ENCODE assay signal across 28 cellular contexts in the genomic region with DNA sequence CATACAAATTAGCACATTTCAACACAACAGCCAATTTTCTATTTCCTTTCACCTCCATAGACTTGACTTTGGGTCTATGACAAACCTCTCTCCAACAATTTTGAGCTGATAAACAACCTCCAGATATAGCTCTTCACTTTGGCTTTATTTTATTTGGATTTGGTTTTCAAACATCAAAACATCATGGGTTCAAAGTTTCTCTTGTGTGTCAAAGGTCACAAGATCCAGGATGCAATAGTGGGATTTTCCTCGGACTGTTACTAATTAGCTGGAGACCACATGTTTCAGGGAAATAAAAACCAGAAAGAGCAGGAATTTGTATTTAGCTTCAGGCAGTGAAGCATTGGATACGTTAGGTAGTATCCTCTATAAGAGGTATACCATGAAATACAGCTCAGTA.
"Had no signal": no experiment of that assay in that cellular context is flagged by ENCODE, and none has a peak within 500 bp of the region (broad histone marks: within the 10 kb centered on the region; RNA-seq: fewer than 3 reads in every experiment).

No MANE protein-coding gene starts in this region.

- DNase-seq: stimulated activated CD4-positive, alpha-beta T cell treated with anti-CD3 and anti-CD28 coated beads, Interleukin-2, amount 100 ng/mL, for 48 hours; stimulated activated CD4-positive, alpha-beta T cell treated with anti-CD3 and anti-CD28 coated beads, Interleukin-4, amount 100 ng/mL, for 1 hour; stimulated activated CD4-positive, alpha-beta T cell treated with anti-CD3 and anti-CD28 coated beads, Interleukin-4, amount 100 ng/mL, for 24 hours; stimulated activated CD4-positive, alpha-beta T cell treated with anti-CD3 and anti-CD28 coated beads, Interleukin-4, amount 100 ng/mL, for 4 hours; stimulated activated CD8-positive, alpha-beta memory T cell treated with anti-CD3 and anti-CD28 coated beads, Interleukin-4, amount 100 ng/mL, for 48 hours; stimulated activated naive B cell treated with anti-CD40 and anti-IgM and Interleukin-4, amounts not matched to agents 10 μg/mL and 1 μg/mL and 100 μg/mL, for 72 hours; stimulated activated naive CD4-positive, alpha-beta T cell; stimulated activated naive CD4-positive, alpha-beta T cell treated with Interleukin-2 at 50 U/mL for 16 hours; stimulated activated naive CD8-positive, alpha-beta T cell treated with anti-CD3 and anti-CD28 coated beads, Interleukin-15, amount 100 ng/mL, for 72 hours; stimulated activated naive CD8-positive, alpha-beta T cell treated with anti-CD3 and anti-CD28 coated beads, Interleukin-15, Interleukin-2, amounts not matched to agents 100 U/mL and 50 U/mL, for 24 hours; stomach; substantia nigra; thyroid gland; tibial artery; transverse colon; trophoblast cell; upper lobe of left lung; upper lobe of right lung; uterus had no signal

- H3K4me3 ChIP-seq: stomach, suprapubic skin, thoracic aorta, thyroid gland, tibial artery, tibial nerve, transverse colon, upper lobe of left lung, upper lobe of right lung, uterus, vagina had no signal

- H3K9me3 Mint-ChIP-seq: type B pancreatic cell had no signal

- H3K27ac Mint-ChIP-seq: stimulated activated effector memory CD8-positive, alpha-beta T cell treated with anti-CD3 and anti-CD28 coated beads, Interleukin-12 subunit alpha, Interleukin-12 subunit beta, amount 100 ng/mL, for 72 hours; stimulated activated memory B cell treated with anti-CD40 and anti-IgM and Interleukin-4, amounts not matched to agents 10 μg/mL and 1 μg/mL and 100 μg/mL, for 72 hours; stimulated activated naive B cell treated with anti-CD40 and anti-IgM and Interleukin-4, amounts not matched to agents 10 μg/mL and 1 μg/mL and 100 μg/mL, for 72 hours; stimulated activated naive CD8-positive, alpha-beta T cell treated with anti-CD3 and anti-CD28 coated beads, Interleukin-15, amount 100 ng/mL, for 72 hours; stimulated activated naive CD8-positive, alpha-beta T cell treated with anti-CD3 and anti-CD28 coated beads, Interleukin-15, Interleukin-2, amounts not matched to agents 100 ng/mL and 50 ng/mL, for 24 hours; type B pancreatic cell had no signal

- FAIRE-seq: urothelium cell line had no signal

- ATAC-seq: stimulated activated effector memory CD8-positive, alpha-beta T cell treated with anti-CD3 and anti-CD28 coated beads, Interleukin-12 subunit alpha, Interleukin-12 subunit beta, amount 100 ng/mL, for 72 hours; stimulated activated memory B cell treated with anti-CD40 and anti-IgM and Interleukin-4, amounts not matched to agents 10 μg/mL and 1 μg/mL and 100 μg/mL, for 72 hours; stimulated activated naive B cell treated with anti-CD40 and anti-IgM and Interleukin-4, amounts not matched to agents 10 μg/mL and 1 μg/mL and 100 μg/mL, for 72 hours; stimulated activated naive CD8-positive, alpha-beta T cell treated with anti-CD3 and anti-CD28 coated beads, Interleukin-15, amount 100 ng/mL, for 72 hours; stimulated activated naive CD8-positive, alpha-beta T cell treated with anti-CD3 and anti-CD28 coated beads, Interleukin-15, Interleukin-2, amounts not matched to agents 100 U/mL and 50 U/mL, for 24 hours; upper lobe of right lung had no signal

- H3K36me3 ChIP-seq: stomach, suprapubic skin, thoracic aorta, thyroid gland, tibial artery, tibial nerve, transverse colon, upper lobe of left lung, upper lobe of right lung, uterus, vagina had no signal

- H3K27ac ChIP-seq: stomach, suprapubic skin, thoracic aorta, thyroid gland, tibial artery, tibial nerve, transverse colon, upper lobe of left lung, upper lobe of right lung, uterus, vagina had no signal

- H3K9me3 ChIP-seq: stomach, suprapubic skin, thoracic aorta, thyroid gland, tibial artery, tibial nerve, transverse colon, upper lobe of left lung, upper lobe of right lung, uterus, vagina had no signal

- H3K36me3 Mint-ChIP-seq: stimulated activated effector memory CD8-positive, alpha-beta T cell treated with anti-CD3 and anti-CD28 coated beads, Interleukin-12 subunit alpha, Interleukin-12 subunit beta, amount 100 ng/mL, for 72 hours; stimulated activated memory B cell treated with anti-CD40 and anti-IgM and Interleukin-4, amounts not matched to agents 10 μg/mL and 1 μg/mL and 100 μg/mL, for 72 hours; stimulated activated naive B cell treated with anti-CD40 and anti-IgM and Interleukin-4, amounts not matched to agents 10 μg/mL and 1 μg/mL and 100 μg/mL, for 72 hours; type B pancreatic cell had no signal

- H3K27me3 ChIP-seq: stomach, thyroid gland, tibial artery, tibial nerve, transverse colon, upper lobe of left lung, upper lobe of right lung, uterus, vagina had no signal

- H3K4me1 ChIP-seq: stomach, suprapubic skin, tibial artery, tibial nerve, upper lobe of left lung, upper lobe of right lung, uterus, vagina had no signal
